In genomic region chr19:49679832-49680472, GRCh38 we compare ENCODE assay signal across 8 cellular contexts. TPM values are rescaled to one million over a fixed set of nuclear protein-coding genes. Genes with fewer than 3 reads are reported as not detected.
A peak's percentile ranks its signal among the peaks of the same experiment; 100 is the strongest.
DNase-seq lines count a peak whose midpoint lies in the region; ATAC-seq and TF ChIP-seq lines count a peak whose summit lies in the region.

No MANE protein-coding gene starts in this region.

- H3K27me3 ChIP-seq in CD8-positive, alpha-beta T cell (ENCODE audit: insufficient read depth, low read length) = no peaks in the 10 kb centered on the region
- H3K27me3 ChIP-seq in osteoblast (ENCODE audit: insufficient read depth, low read length) = no peaks in the 10 kb centered on the region

- DNase-seq in CD8-positive, alpha-beta T cell = no peak
- peak; percentile 65 to 85 for DNase-seq in NCI-H524 (lab: John Stamatoyannopoulos, UW)
- peak; percentile 66 for DNase-seq in osteoblast (ENCODE audit: insufficient read length, low spot score, missing footprints)
- DNase-seq in HT-29 (ENCODE audit: low spot score) = no peak
- no peak for DNase-seq in medulla oblongata (ENCODE audit: extremely low spot score)
- DNase-seq in Ammon's horn (ENCODE audit: low spot score) = no peak

- peak overlapping the region; percentile 68 for H3K4me2 ChIP-seq in osteoblast (ENCODE audit: insufficient read depth, low read length)

- peaks cover 28% of the 10 kb centered on the region for H3K36me3 ChIP-seq in CD8-positive, alpha-beta T cell (ENCODE audit: insufficient read depth, low read length)
- peaks cover 29% of the 10 kb centered on the region for H3K36me3 ChIP-seq in osteoblast (ENCODE audit: insufficient read depth, low read length)

- intact Hi-C loops in CD8-positive, alpha-beta T cell (cut with DNase I, micrococcal nuclease) = loop anchor here (1.0 to 5.0 kb wide), 8 partner anchors 174 to 453 kb away; partner anchors contain the start of genes FLT3LG (in 1 of the 2) and PNKP (in 1 of the 2)
- intact Hi-C loops in dendritic cell treated with granulocyte-macrophage colony-stimulating factor and Interleukin-4, amounts not matched to agents 40 ng/mL and 50 ng/mL, for 4 days (cut with micrococcal nuclease) = loop anchor here (5.0 kb wide), 1 partner anchor 183 kb away; the partner anchor contains the start of gene RPS11

- H3K4me1 ChIP-seq in CD8-positive, alpha-beta T cell (ENCODE audit: insufficient read depth, low read length) = peaks cover 35% of the 10 kb centered on the region
- H3K4me1 ChIP-seq in osteoblast (ENCODE audit: insufficient read depth, low read length) = peaks cover 25% of the 10 kb centered on the region

- no peaks in the 10 kb centered on the region for H3K27me3 Mint-ChIP-seq in CD8-positive, alpha-beta T cell (ENCODE audit: low read depth)
- H3K27me3 Mint-ChIP-seq in dendritic cell treated with granulocyte-macrophage colony-stimulating factor and Interleukin-4, amounts not matched to agents 40 ng/mL and 50 ng/mL, for 4 days = no peaks in the 10 kb centered on the region

- POLR2A ChIA-PET in CD8-positive, alpha-beta T cell (lab: Charles Lee) = interaction anchor here (0.6 to 1.9 kb wide), 4 partner anchors 15 to 228 kb away, joined by 3 to 7 read pairs (median 5); partner anchors contain the start of genes BCL2L12, IRF3 and RPS11

- H3K9me3 Mint-ChIP-seq in CD8-positive, alpha-beta T cell = no peaks in the 10 kb centered on the region
- H3K9me3 Mint-ChIP-seq in dendritic cell treated with granulocyte-macrophage colony-stimulating factor and Interleukin-4, amounts not matched to agents 40 ng/mL and 50 ng/mL, for 4 days = no peaks in the 10 kb centered on the region

- H3K27ac ChIP-seq in CD8-positive, alpha-beta T cell (ENCODE audit: low read depth, low read length) = no peak overlapping the region
- peak overlapping the region; percentile 61 for H3K27ac ChIP-seq in osteoblast (ENCODE audit: low read depth, low read length)

- H3K36me3 Mint-ChIP-seq in CD8-positive, alpha-beta T cell = peaks cover 37% of the 10 kb centered on the region
- peaks cover 68% of the 10 kb centered on the region for H3K36me3 Mint-ChIP-seq in dendritic cell treated with granulocyte-macrophage colony-stimulating factor and Interleukin-4, amounts not matched to agents 40 ng/mL and 50 ng/mL, for 4 days (ENCODE audit: low read depth)

- TF ChIP-seq CTCF in CD8-positive, alpha-beta T cell (IDR thresholded peaks at IDR 0.05) = no peak
- TF ChIP-seq CTCF in osteoblast (IDR thresholded peaks at IDR 0.05; ENCODE audit: extremely low read depth, low read depth, low read length) = no peak

- peak overlapping the region; percentile 73 for H3K27ac Mint-ChIP-seq in CD8-positive, alpha-beta T cell
- H3K27ac Mint-ChIP-seq in dendritic cell treated with granulocyte-macrophage colony-stimulating factor and Interleukin-4, amounts not matched to agents 40 ng/mL and 50 ng/mL, for 4 days = peak overlapping the region; percentile 70

- no peak for ATAC-seq in CD8-positive, alpha-beta T cell
- no peak for ATAC-seq in GM18517 (IDR thresholded peaks at IDR 0.05; ENCODE audit: unreplicated experiment)

- no peak overlapping the region for H3K4me3 Mint-ChIP-seq in CD8-positive, alpha-beta T cell
- H3K4me3 Mint-ChIP-seq in dendritic cell treated with granulocyte-macrophage colony-stimulating factor and Interleukin-4, amounts not matched to agents 40 ng/mL and 50 ng/mL, for 4 days = no peak overlapping the region

- no peak overlapping the region for H3K4me3 ChIP-seq in CD8-positive, alpha-beta T cell (ENCODE audit: low read depth, low read length)
- H3K4me3 ChIP-seq in osteoblast (ENCODE audit: insufficient read depth, low read length) = peak overlapping the region; percentile 56

- peaks cover 40% of the 10 kb centered on the region for H4K20me1 ChIP-seq in osteoblast (ENCODE audit: insufficient read depth, low read length)

- CTCF ChIA-PET in CD8-positive, alpha-beta T cell (lab: Charles Lee) = interaction anchor here (0.6 to 8.0 kb wide), 14 partner anchors 9 to 1045 kb away, joined by 3 to 59 read pairs (median 4); partner anchors contain the start of gene ADM5

- H3K9me3 ChIP-seq in CD8-positive, alpha-beta T cell (ENCODE audit: low read length) = no peaks in the 10 kb centered on the region
- no peaks in the 10 kb centered on the region for H3K9me3 ChIP-seq in osteoblast (ENCODE audit: low read depth, low read length)

- peaks cover 36% of the 10 kb centered on the region for H3K4me1 Mint-ChIP-seq in CD8-positive, alpha-beta T cell (ENCODE audit: low read depth)
- peaks cover 44% of the 10 kb centered on the region for H3K4me1 Mint-ChIP-seq in dendritic cell treated with granulocyte-macrophage colony-stimulating factor and Interleukin-4, amounts not matched to agents 40 ng/mL and 50 ng/mL, for 4 days (ENCODE audit: low read depth)

- H3K79me2 ChIP-seq in osteoblast (ENCODE audit: insufficient read depth, low read length) = peaks cover 49% of the 10 kb centered on the region

- no peak overlapping the region for H2AFZ ChIP-seq in osteoblast (ENCODE audit: low read length)

RNA-seq across cellular contexts. Expression of gene PRMT1, which starts 2.9 kb away (rescaled TPM):
- total RNA-seq in CD8-positive, alpha-beta T cell = 10 to 100 TPM; 37.7 to 42.6 TPM
- 199 and 208 TPM in 2 replicates for total RNA-seq in osteoblast
- 922 and 995 TPM in 2 replicates for total RNA-seq in HT-29 (2014; rRNA removed; shearing (Covaris generic))

RNA-seq across cellular contexts. Expression of gene ADM5, which starts 9.4 kb away (rescaled TPM):
- total RNA-seq in CD8-positive, alpha-beta T cell = 1 to 10 TPM; 1.2 to 2.5 TPM
- total RNA-seq in osteoblast = under 0.01 and 0.29 TPM in 2 replicates
- 9.2 and 10.0 TPM in 2 replicates for total RNA-seq in HT-29 (2014; rRNA removed; shearing (Covaris generic))

RNA-seq across cellular contexts. Expression of gene CPT1C, which starts 11.0 kb away (rescaled TPM):
- total RNA-seq in CD8-positive, alpha-beta T cell = under 1 TPM in 1 of 2 experiments, not detected in 1; 0.65 TPM
- total RNA-seq in osteoblast = 10.9 and 17.0 TPM in 2 replicates
- 0.47 and 1.4 TPM in 2 replicates for total RNA-seq in HT-29 (2014; rRNA removed; shearing (Covaris generic))

RNA-seq across cellular contexts. Expression of gene BCL2L12, which starts 14.2 kb away (rescaled TPM):
- total RNA-seq in CD8-positive, alpha-beta T cell = 10 to 100 TPM; 13.1 to 14.7 TPM
- 4.4 and 5.1 TPM in 2 replicates for total RNA-seq in osteoblast
- 78.2 and 100 TPM in 2 replicates for total RNA-seq in HT-29 (2014; rRNA removed; shearing (Covaris generic))

RNA-seq across cellular contexts. Expression of gene IRF3, which starts 14.3 kb away (rescaled TPM):
- 10 to 100 TPM; 92.0 to 99.5 TPM for total RNA-seq in CD8-positive, alpha-beta T cell
- 48.5 and 54.2 TPM in 2 replicates for total RNA-seq in osteoblast
- 380 and 432 TPM in 2 replicates for total RNA-seq in HT-29 (2014; rRNA removed; shearing (Covaris generic))

Comparison
In these comparisons a context has a peak if more than half of its experiments do, and no peak if none do; other contexts are left out.
1. DNase-seq: peak in NCI-H524 (2 of 2) and osteoblast (single experiment); none in CD8-positive, alpha-beta T cell (0 of 7), HT-29 (single experiment), medulla oblongata (single experiment) and Ammon's horn (single experiment).